ENCODE assay signal across 9 cellular contexts in the genomic region with DNA sequence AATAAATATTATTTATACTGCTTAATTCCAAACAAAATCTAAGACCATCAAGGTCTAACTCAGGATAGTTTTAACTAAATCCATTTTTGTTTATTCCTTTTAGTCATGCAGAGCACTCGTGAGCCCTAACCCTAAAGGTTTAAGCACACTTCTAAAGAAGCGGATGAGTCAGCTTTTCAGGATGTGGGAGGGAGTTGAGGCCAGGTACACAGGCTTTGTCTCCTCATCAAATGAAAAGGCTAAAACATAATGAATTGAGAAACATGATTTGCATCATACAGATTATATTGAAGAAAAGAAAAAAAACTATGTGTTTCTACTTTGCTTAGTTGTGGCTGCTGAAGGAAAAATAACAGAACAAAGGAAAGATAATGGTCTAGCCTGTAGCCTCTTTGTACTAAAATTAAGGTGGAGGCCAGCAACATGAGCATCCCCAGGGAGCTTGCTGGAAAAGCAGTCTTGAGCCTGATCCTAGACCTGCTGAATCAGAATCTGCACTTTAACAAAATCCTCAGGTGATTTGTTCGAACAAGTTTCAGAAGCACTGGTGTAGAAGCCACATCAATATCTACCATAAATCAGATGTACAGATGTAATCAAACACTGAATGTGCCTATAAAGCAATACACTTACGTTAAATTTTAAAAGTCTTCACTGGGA. TPM values are rescaled to one million over a fixed set of nuclear protein-coding genes. Genes with fewer than 3 reads are reported as not detected.
DNase-seq lines count a peak whose midpoint lies in the region; ATAC-seq lines count a peak whose summit lies in the region.
"Had no signal": no experiment of that assay in that cellular context is flagged by ENCODE, and none has a peak within 500 bp of the region (broad histone marks: within the 10 kb centered on the region; RNA-seq: fewer than 3 reads in every experiment).

No MANE protein-coding gene starts in this region.

- peak overlapping the region; percentile 76 for H3K27ac Mint-ChIP-seq in activated CD8-positive, alpha-beta memory T cell treated with anti-CD3 and anti-CD28 coated beads, Interleukin-2, amount 10 ng/mL, durations not matched to agents 7 days and 5 days

- no peaks in the 10 kb centered on the region for H3K9me3 ChIP-seq in iPS-18a (ENCODE audit: control insufficient read depth, low read depth, low read length)

- no peaks in the 10 kb centered on the region for H3K27me3 Mint-ChIP-seq in activated CD8-positive, alpha-beta memory T cell treated with anti-CD3 and anti-CD28 coated beads, Interleukin-2, amount 10 ng/mL, durations not matched to agents 7 days and 5 days
- H3K27me3 Mint-ChIP-seq in activated T-cell treated with anti-CD3 and anti-CD28 coated beads, Interleukin-2, amount 50 U/mL, for 4 hours (ENCODE audit: low read depth): no peaks in the 10 kb centered on the region

- no peak overlapping the region for H3K4me3 Mint-ChIP-seq in activated CD8-positive, alpha-beta memory T cell treated with anti-CD3 and anti-CD28 coated beads, Interleukin-2, amount 10 ng/mL, durations not matched to agents 7 days and 5 days
- H3K4me3 Mint-ChIP-seq in activated T-cell treated with anti-CD3 and anti-CD28 coated beads, Interleukin-2, amount 50 U/mL, for 4 hours: peak overlapping the region; percentile 57

- H3K4me1 ChIP-seq in iPS-18a (ENCODE audit: control insufficient read depth, low read depth, low read length): peaks cover 16% of the 10 kb centered on the region

- peak overlapping the region; percentile 82 for H3K27ac ChIP-seq in iPS-18a (ENCODE audit: low read length)

- peak overlapping the region; percentile 49 for H3K9ac ChIP-seq in iPS-18a (ENCODE audit: low read length)

- CTCF ChIA-PET in activated CD8-positive, alpha-beta memory T cell treated with anti-CD3 and anti-CD28 coated beads, Interleukin-2, amount 10 ng/mL, durations not matched to agents 7 days and 5 days (lab: Charles Lee): no interaction called here

- H3K27me3 ChIP-seq in iPS-18a (ENCODE audit: control insufficient read depth, insufficient read depth, low read length): no peaks in the 10 kb centered on the region

- peak; percentile 68 for DNase-seq in activated CD8-positive, alpha-beta memory T cell treated with anti-CD3 and anti-CD28 coated beads, Interleukin-2, amount 10 ng/mL, durations not matched to agents 7 days and 5 days
- no peak for DNase-seq in activated CD8-positive, alpha-beta memory T cell treated with anti-CD3 and anti-CD28 coated beads for 24 hours
- peak; percentile 47 for DNase-seq in activated T-cell treated with anti-CD3 and anti-CD28 coated beads, Interleukin-2, amount 50 U/mL, for 4 hours
- peak; percentile 26 for DNase-seq in stimulated activated naive CD4-positive, alpha-beta T cell treated with Interleukin-2 at 50 U/mL for 16 hours (lab: John Stamatoyannopoulos, UW)
- no peak for DNase-seq in NCI-H526 treated with DMSO at 0.1 percent for 48 hours (lab: John Stamatoyannopoulos, UW)
- DNase-seq: T1000 had no signal

- peak; percentile 97 for ATAC-seq in activated CD8-positive, alpha-beta memory T cell treated with anti-CD3 and anti-CD28 coated beads, Interleukin-2, amount 10 ng/mL, durations not matched to agents 7 days and 5 days
- ATAC-seq in activated T-cell treated with anti-CD3 and anti-CD28 coated beads, Interleukin-2, amount 50 U/mL, for 4 hours: peak; percentile 98
- ATAC-seq in HG03039 (IDR thresholded peaks at IDR 0.05; ENCODE audit: unreplicated experiment): no peak
- ATAC-seq in HG02973 (IDR thresholded peaks at IDR 0.05; ENCODE audit: unreplicated experiment): no peak

- H3K4me3 ChIP-seq in iPS-18a (ENCODE audit: low read length): no peak overlapping the region

- H3K36me3 ChIP-seq in iPS-18a (ENCODE audit: control insufficient read depth, low read depth, low read length): peaks cover 44% of the 10 kb centered on the region

- H3K4me1 Mint-ChIP-seq in activated CD8-positive, alpha-beta memory T cell treated with anti-CD3 and anti-CD28 coated beads, Interleukin-2, amount 10 ng/mL, durations not matched to agents 7 days and 5 days: peaks cover 28% of the 10 kb centered on the region
- peaks cover 18% of the 10 kb centered on the region for H3K4me1 Mint-ChIP-seq in activated T-cell treated with anti-CD3 and anti-CD28 coated beads, Interleukin-2, amount 50 U/mL, for 4 hours (ENCODE audit: low read depth)

- peaks cover 66% of the 10 kb centered on the region for H3K36me3 Mint-ChIP-seq in activated CD8-positive, alpha-beta memory T cell treated with anti-CD3 and anti-CD28 coated beads, Interleukin-2, amount 10 ng/mL, durations not matched to agents 7 days and 5 days
- H3K36me3 Mint-ChIP-seq in activated T-cell treated with anti-CD3 and anti-CD28 coated beads, Interleukin-2, amount 50 U/mL, for 4 hours (ENCODE audit: insufficient read depth): peaks cover 53% of the 10 kb centered on the region

- H3K9me3 Mint-ChIP-seq in activated CD8-positive, alpha-beta memory T cell treated with anti-CD3 and anti-CD28 coated beads, Interleukin-2, amount 10 ng/mL, durations not matched to agents 7 days and 5 days (ENCODE audit: low read depth): no peaks in the 10 kb centered on the region
- no peaks in the 10 kb centered on the region for H3K9me3 Mint-ChIP-seq in activated T-cell treated with anti-CD3 and anti-CD28 coated beads, Interleukin-2, amount 50 U/mL, for 4 hours

RNA-seq across cellular contexts. Expression of gene ISCA1, which starts 21.1 kb away (rescaled TPM):
- 10 to 100 TPM; 16.3 to 20.0 TPM for total RNA-seq in activated CD8-positive, alpha-beta memory T cell treated with anti-CD3 and anti-CD28 coated beads, Interleukin-2, amount 10 ng/mL, durations not matched to agents 7 days and 5 days
- 10 to 100 TPM; 37.1 to 43.4 (median 42.1) TPM for total RNA-seq in activated T-cell treated with anti-CD3 and anti-CD28 coated beads, Interleukin-2, amount 50 U/mL, for 4 hours

RNA-seq across cellular contexts. Expression of gene C9orf153, which starts 44.0 kb away (rescaled TPM):
- total RNA-seq in activated CD8-positive, alpha-beta memory T cell treated with anti-CD3 and anti-CD28 coated beads, Interleukin-2, amount 10 ng/mL, durations not matched to agents 7 days and 5 days: under 1 TPM in 1 of 2 experiments, not detected in 1; 0.38 TPM
- under 1 TPM in 2 of 3 donors, not detected in 1; 0.18 to 0.73 TPM for total RNA-seq in activated T-cell treated with anti-CD3 and anti-CD28 coated beads, Interleukin-2, amount 50 U/mL, for 4 hours

RNA-seq across cellular contexts. Expression of gene TUT7, which starts 50.8 kb away (rescaled TPM):
- total RNA-seq in activated CD8-positive, alpha-beta memory T cell treated with anti-CD3 and anti-CD28 coated beads, Interleukin-2, amount 10 ng/mL, durations not matched to agents 7 days and 5 days: 10 to 100 TPM; 44.9 to 46.7 TPM
- total RNA-seq in activated T-cell treated with anti-CD3 and anti-CD28 coated beads, Interleukin-2, amount 50 U/mL, for 4 hours: 10 to 100 TPM; 26.4 to 36.7 (median 29.8) TPM

Comparison
In these comparisons a context has a peak if more than half of its experiments do, and no peak if none do; other contexts are left out.
1. DNase-seq: peak in activated CD8-positive, alpha-beta memory T cell treated with anti-CD3 and anti-CD28 coated beads, Interleukin-2, amount 10 ng/mL, durations not matched to agents 7 days and 5 days (single experiment), activated T-cell treated with anti-CD3 and anti-CD28 coated beads, Interleukin-2, amount 50 U/mL, for 4 hours (single experiment) and stimulated activated naive CD4-positive, alpha-beta T cell treated with Interleukin-2 at 50 U/mL for 16 hours (single experiment); none in activated CD8-positive, alpha-beta memory T cell treated with anti-CD3 and anti-CD28 coated beads for 24 hours (single experiment) and NCI-H526 treated with DMSO at 0.1 percent for 48 hours (single experiment).
2. ATAC-seq: peak in activated CD8-positive, alpha-beta memory T cell treated with anti-CD3 and anti-CD28 coated beads, Interleukin-2, amount 10 ng/mL, durations not matched to agents 7 days and 5 days (single experiment) and activated T-cell treated with anti-CD3 and anti-CD28 coated beads, Interleukin-2, amount 50 U/mL, for 4 hours (2 of 2); none in HG03039 (single experiment) and HG02973 (single experiment).